8 cellular contexts compared by ENCODE assay signal in the genomic region with DNA sequence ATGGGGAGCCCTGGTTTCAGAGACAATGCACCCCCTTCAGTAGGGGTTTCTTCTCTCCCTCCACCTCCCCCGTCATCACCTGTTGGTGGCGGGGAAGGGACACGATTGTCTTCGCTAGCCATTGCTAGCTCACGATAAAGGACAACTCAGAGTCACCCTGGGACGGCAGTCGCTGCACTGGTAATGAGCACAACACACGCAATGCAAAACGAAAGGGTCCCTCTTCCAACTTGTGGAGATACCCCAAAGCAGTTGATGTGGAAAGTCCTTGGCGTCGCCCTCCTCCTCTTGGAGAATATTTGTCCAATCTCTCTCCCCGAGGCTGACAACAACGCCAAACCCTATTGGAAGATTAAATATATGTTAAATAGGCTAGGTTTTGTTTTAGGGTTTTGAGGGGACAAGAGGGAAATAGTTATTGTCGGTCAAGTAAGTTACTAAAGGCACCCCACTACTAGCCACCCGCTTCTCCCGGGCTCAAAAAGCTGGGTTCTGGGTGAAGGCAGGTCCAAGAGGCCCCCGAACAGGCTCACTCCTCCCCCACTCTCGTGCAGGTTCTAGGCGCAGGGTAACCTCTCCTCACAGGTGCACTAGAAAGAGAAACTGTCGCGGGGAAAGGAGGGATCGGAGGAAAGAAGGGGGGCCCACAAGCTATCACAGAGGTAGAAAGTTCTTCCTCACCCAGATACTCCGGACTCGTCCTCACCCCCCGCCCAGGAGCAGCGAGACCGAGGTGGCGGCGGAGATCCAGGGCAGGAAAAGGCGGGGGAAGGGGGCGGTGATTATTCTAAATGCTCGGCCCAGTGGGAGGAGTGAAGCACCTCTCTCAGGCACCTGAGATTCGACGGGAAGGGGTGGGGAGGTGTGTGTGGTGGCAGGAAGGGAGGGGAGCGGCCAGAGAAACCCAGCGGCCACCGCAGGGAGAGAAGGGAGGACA. TPM values are rescaled to one million over a fixed set of nuclear protein-coding genes. Genes with fewer than 3 reads are reported as not detected.
DNase-seq lines count a peak whose midpoint lies in the region; TF ChIP-seq lines count a peak whose summit lies in the region.

A gene with protein sequence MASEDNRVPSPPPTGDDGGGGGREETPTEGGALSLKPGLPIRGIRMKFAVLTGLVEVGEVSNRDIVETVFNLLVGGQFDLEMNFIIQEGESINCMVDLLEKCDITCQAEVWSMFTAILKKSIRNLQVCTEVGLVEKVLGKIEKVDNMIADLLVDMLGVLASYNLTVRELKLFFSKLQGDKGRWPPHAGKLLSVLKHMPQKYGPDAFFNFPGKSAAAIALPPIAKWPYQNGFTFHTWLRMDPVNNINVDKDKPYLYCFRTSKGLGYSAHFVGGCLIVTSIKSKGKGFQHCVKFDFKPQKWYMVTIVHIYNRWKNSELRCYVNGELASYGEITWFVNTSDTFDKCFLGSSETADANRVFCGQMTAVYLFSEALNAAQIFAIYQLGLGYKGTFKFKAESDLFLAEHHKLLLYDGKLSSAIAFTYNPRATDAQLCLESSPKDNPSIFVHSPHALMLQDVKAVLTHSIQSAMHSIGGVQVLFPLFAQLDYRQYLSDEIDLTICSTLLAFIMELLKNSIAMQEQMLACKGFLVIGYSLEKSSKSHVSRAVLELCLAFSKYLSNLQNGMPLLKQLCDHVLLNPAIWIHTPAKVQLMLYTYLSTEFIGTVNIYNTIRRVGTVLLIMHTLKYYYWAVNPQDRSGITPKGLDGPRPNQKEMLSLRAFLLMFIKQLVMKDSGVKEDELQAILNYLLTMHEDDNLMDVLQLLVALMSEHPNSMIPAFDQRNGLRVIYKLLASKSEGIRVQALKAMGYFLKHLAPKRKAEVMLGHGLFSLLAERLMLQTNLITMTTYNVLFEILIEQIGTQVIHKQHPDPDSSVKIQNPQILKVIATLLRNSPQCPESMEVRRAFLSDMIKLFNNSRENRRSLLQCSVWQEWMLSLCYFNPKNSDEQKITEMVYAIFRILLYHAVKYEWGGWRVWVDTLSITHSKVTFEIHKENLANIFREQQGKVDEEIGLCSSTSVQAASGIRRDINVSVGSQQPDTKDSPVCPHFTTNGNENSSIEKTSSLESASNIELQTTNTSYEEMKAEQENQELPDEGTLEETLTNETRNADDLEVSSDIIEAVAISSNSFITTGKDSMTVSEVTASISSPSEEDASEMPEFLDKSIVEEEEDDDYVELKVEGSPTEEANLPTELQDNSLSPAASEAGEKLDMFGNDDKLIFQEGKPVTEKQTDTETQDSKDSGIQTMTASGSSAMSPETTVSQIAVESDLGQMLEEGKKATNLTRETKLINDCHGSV (N-terminal part only) (minus strand): TSS at position 764 of the 937 bp plus-strand sequence. CDS start 642 bp downstream, at position 122.

- in situ Hi-C loops in G401 (cut with HindIII; ENCODE audit: low sequenced_read_pairs) = no loop called here

- peak within 1 kb of the TSS; percentile 100 for H2AFZ ChIP-seq in SK-N-SH (ENCODE audit: low read depth)

- peaks cover 15% of the 10 kb centered on the region; the same call in 1 of the 2 replicates for H3K79me2 ChIP-seq in SK-N-SH (ENCODE audit: insufficient read depth)

- H3K9me3 ChIP-seq in SK-N-SH = no peaks in the 10 kb centered on the region
- H3K9me3 ChIP-seq in suprapubic skin = no peaks in the 10 kb centered on the region

- H3K36me3 ChIP-seq in SK-N-SH (replicated peaks in 1 of 2; ENCODE audit: control insufficient read depth in 1 of 2, insufficient read depth in 2 of 2, low read length in 1 of 2) = peaks cover 0 to 4% of the 10 kb centered on the region in 2 experiments
- H3K36me3 ChIP-seq in suprapubic skin = no peaks in the 10 kb centered on the region

- H3K9ac ChIP-seq in SK-N-SH = peak within 1 kb of the TSS; percentile 83

- peak within 1 kb of the TSS; percentile 99 for H3K27ac Mint-ChIP-seq in activated naive CD4-positive, alpha-beta T cell treated with anti-CD3 and anti-CD28 coated beads for 36 hours

- TF ChIP-seq EP300 in SK-N-SH (IDR thresholded peaks at IDR 0.05; ENCODE audit: borderline replicate concordance in 1 of 2, low read depth in 1 of 2, low read length in 1 of 2) (no peak), suprapubic skin (IDR thresholded peaks at IDR 0.05) (no peak)

- H3K4me1 ChIP-seq in SK-N-SH (ENCODE audit: control insufficient read depth in 1 of 2, insufficient read depth in 2 of 2, low read depth in 1 of 2, low read length in 1 of 2) = peaks cover 6 to 12% of the 10 kb centered on the region in 2 experiments; a peak in 3 of 4 replicates
- H3K4me1 ChIP-seq in suprapubic skin = peaks cover 36% of the 10 kb centered on the region

- intact Hi-C loops in activated naive CD4-positive, alpha-beta T cell treated with anti-CD3 and anti-CD28 coated beads for 36 hours (cut with micrococcal nuclease) = loop anchor here (1.0 to 5.0 kb wide), 6 partner anchors 16 to 747 kb away; partner anchors contain the start of genes FHIP1A, GATB and RPS3A

- no peak for TF ChIP-seq RAD21 in SK-N-SH (IDR thresholded peaks at IDR 0.05; ENCODE audit: low read length)

- H3K9me3 Mint-ChIP-seq in activated naive CD4-positive, alpha-beta T cell treated with anti-CD3 and anti-CD28 coated beads for 36 hours = no peaks in the 10 kb centered on the region

- H3K36me3 Mint-ChIP-seq in activated naive CD4-positive, alpha-beta T cell treated with anti-CD3 and anti-CD28 coated beads for 36 hours (ENCODE audit: low read depth) = peaks cover 21% of the 10 kb centered on the region

- no peak for TF ChIP-seq CTCF in HFF-Myc (IDR thresholded peaks at IDR 0.05; ENCODE audit: low read depth, low read length, missing control alignments)
- TF ChIP-seq CTCF in SK-N-SH (IDR thresholded peaks at IDR 0.05) = no peak
- no peak for TF ChIP-seq CTCF in suprapubic skin (IDR thresholded peaks at IDR 0.05)

- peak; percentile 86 for DNase-seq in G401 (ENCODE audit: low spot score)
- DNase-seq in HFF-Myc (ENCODE audit: extremely low read depth, low read depth) = no peak
- peak; percentile 20 for DNase-seq in MV-4-11 (lab: John Stamatoyannopoulos, UW)
- peak; percentile 75 for DNase-seq in SK-N-SH
- DNase-seq in activated naive CD4-positive, alpha-beta T cell treated with anti-CD3 and anti-CD28 coated beads for 36 hours = peak; percentile 91
- DNase-seq in glomerular endothelial cell (ENCODE audit: extremely low read depth, low read depth, low spot score) = no peak
- DNase-seq in occipital lobe (lab: John Stamatoyannopoulos, UW) = peak; percentile 66
- peak in 1 of 2 donors; percentile 86 for DNase-seq in suprapubic skin (ENCODE audit: low spot score in 2 of 2)

- H3K27ac ChIP-seq in SK-N-SH (ENCODE audit: low read depth in 2 of 2, low read length in 1 of 2) = peak within 1 kb of the TSS; percentile 76 to 88
- H3K27ac ChIP-seq in suprapubic skin = peak within 1 kb of the TSS; percentile 98

- H3K4me1 Mint-ChIP-seq in activated naive CD4-positive, alpha-beta T cell treated with anti-CD3 and anti-CD28 coated beads for 36 hours (ENCODE audit: low read depth) = peaks cover 20% of the 10 kb centered on the region

- no peaks in the 10 kb centered on the region for H4K20me1 ChIP-seq in SK-N-SH (ENCODE audit: insufficient read depth)

- no peaks in the 10 kb centered on the region for H3K27me3 Mint-ChIP-seq in activated naive CD4-positive, alpha-beta T cell treated with anti-CD3 and anti-CD28 coated beads for 36 hours (ENCODE audit: low read depth)

- POLR2A ChIA-PET in SK-N-SH (lab: Yijun Ruan, JAX) = no interaction called here

- peak within 1 kb of the TSS; percentile 100 for H3K4me3 Mint-ChIP-seq in activated naive CD4-positive, alpha-beta T cell treated with anti-CD3 and anti-CD28 coated beads for 36 hours

- H3K27me3 ChIP-seq in SK-N-SH (ENCODE audit: insufficient read depth) (no peaks in the 10 kb centered on the region), suprapubic skin (no peaks in the 10 kb centered on the region)

- no peaks in the 10 kb centered on the region for H3K9me2 ChIP-seq in SK-N-SH

- peak within 1 kb of the TSS; percentile 95 for H3K4me3 ChIP-seq in HFF-Myc (replicated peaks; ENCODE audit: low read depth, low read length)
- peak within 1 kb of the TSS; percentile 82 to 85 for H3K4me3 ChIP-seq in SK-N-SH (ENCODE audit: low read depth in 2 of 2, low read length in 1 of 2)
- peak within 1 kb of the TSS; percentile 88 for H3K4me3 ChIP-seq in suprapubic skin

- peaks cover 6% of the 10 kb centered on the region for H3F3A ChIP-seq in SK-N-SH (replicated peaks; ENCODE audit: insufficient read depth)

- TF ChIP-seq POLR2A in suprapubic skin (IDR thresholded peaks at IDR 0.05) = no peak

- peak within 1 kb of the TSS; percentile 92 for H3K4me2 ChIP-seq in SK-N-SH

- WGBS in SK-N-SH (ENCODE audit: low lambda C conversion rate) = under 1% methylated on average over 31 of the region's 37 CpGs
- WGBS in suprapubic skin = under 1% methylated on average over 37 of the region's 37 CpGs

- CTCF ChIA-PET in SK-N-SH (lab: Yijun Ruan, JAX) = interaction anchor here (1.0 kb wide), 1 partner anchor 11 kb away, joined by 3 read pairs; no protein-coding TSS in a partner anchor
- CTCF ChIA-PET in activated naive CD4-positive, alpha-beta T cell treated with anti-CD3 and anti-CD28 coated beads for 36 hours (lab: Charles Lee) = interaction anchor here (1.1 to 1.6 kb wide), 2 partner anchors 14 to 85 kb away, joined by 3 to 8 read pairs; no protein-coding TSS in a partner anchor

TF ChIP-seq in SK-N-SH, 30 proteins besides CTCF, POLR2A, EP300 and RAD21:
- TF ChIP-seq FOXM1 (IDR thresholded peaks at IDR 0.05; ENCODE audit: low read depth) (no peak), CHD2 (IDR thresholded peaks at IDR 0.05; ENCODE audit: low read length, partially characterized antibody) (no peak), ELF1 (IDR thresholded peaks at IDR 0.05) (no peak), GABPA (IDR thresholded peaks at IDR 0.05; ENCODE audit: low read depth) (no peak), MXI1 (IDR thresholded peaks at IDR 0.05; ENCODE audit: low read depth, low read length) (peak; percentile 5; the same call in 1 of the 2 replicates), TAF1 (IDR thresholded peaks at IDR 0.05; ENCODE audit: borderline replicate concordance, low read depth, low read length) (0 out of 2 replicates have a peak, but pooled peaks have one; percentile 19), NRF1 (IDR thresholded peaks at IDR 0.05; ENCODE audit: low read depth, low read length) (0 out of 2 replicates have a peak, but pooled peaks have one; percentile 6)

RNA-seq across cellular contexts. Expression of the gene that starts here (rescaled TPM):
- 35.9 and 71.7 TPM in 2 replicates for total RNA-seq in G401 (2014; rRNA removed; shearing (Covaris generic))
- polyA plus RNA-seq in SK-N-SH (2012; rRNA removed) = 11.4 and 14.5 TPM in 2 replicates
- polyA plus RNA-seq in SK-N-SH (2012; cell fraction: cytosol; rRNA removed) = 11.6 and 13.7 TPM in 2 replicates
- 11.9 and 14.3 TPM in 2 replicates for polyA plus RNA-seq in SK-N-SH (2012; cell fraction: nucleus; rRNA removed)
- total RNA-seq in activated naive CD4-positive, alpha-beta T cell treated with anti-CD3 and anti-CD28 coated beads for 36 hours = 10 to 100 TPM; 53.7 to 54.6 TPM
- total RNA-seq in glomerular endothelial cell = 23.7 and 28.3 TPM in 2 replicates
- total RNA-seq in occipital lobe = 25.3 TPM
- total RNA-seq in suprapubic skin = 100 to 1,000 TPM in 1 of 4 donors, 10 to 100 TPM in 3; 64.6 to 128 (median 81.0) TPM

Comparison
In these comparisons a context has a peak if more than half of its experiments do, and no peak if none do; other contexts are left out.
1. DNase-seq: peak in G401 (single experiment), MV-4-11 (single experiment), SK-N-SH (single experiment), activated naive CD4-positive, alpha-beta T cell treated with anti-CD3 and anti-CD28 coated beads for 36 hours (single experiment) and occipital lobe (single experiment); none in HFF-Myc (single experiment) and glomerular endothelial cell (single experiment).
2. Peak in every context shown above with its lines, with median percentiles within 50 percentile points of each other: H3K4me3 ChIP-seq.